ENCODE assay signal across 8 cellular contexts in the genomic region with DNA sequence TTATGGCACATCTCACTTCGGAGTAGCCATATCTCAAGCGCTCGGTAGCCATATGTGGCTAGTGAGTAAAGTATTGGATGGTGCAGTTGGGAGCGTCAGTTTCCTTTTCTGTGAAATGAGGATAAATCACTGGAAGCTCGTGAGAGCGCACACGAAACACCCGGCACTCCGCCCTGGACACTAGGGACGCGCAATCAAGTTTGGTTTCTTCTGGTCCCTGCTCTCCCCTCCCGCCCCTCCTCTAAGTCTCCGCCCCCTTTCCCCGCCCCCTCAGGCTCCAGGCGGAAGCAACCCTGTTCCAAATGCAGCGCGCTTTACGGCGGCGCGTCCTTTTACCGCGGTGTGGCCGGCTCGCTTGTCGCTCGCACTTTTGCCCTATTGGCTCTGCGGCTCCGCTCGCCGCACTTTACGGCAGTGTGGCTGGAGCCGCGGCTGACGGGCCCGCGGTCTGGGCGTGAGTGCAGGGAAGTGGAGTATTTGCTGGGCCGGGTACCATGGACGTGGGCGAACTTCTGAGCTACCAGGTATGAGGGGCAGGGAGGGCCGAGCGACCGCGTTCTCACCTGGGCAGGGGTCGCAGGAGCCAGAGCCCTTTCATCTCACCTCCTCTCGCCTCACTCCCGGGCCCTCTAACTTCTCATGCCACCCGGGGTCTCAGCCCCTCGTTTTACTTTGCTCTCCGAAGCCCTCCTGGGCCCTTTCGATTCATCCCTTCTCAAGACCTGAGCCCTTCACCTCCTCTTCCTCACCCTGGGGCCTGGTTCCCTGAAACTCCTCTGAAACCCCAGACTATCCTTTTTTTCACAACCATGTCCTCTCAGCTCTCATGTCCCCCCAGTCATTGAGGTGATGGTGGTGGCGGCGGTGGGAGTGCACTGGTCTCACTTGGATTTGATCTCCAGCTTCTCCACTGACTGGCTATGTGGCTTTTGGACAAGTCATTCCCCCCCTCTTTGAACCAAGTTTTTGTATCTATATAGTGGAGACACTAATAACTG. TPM values are rescaled to one million over a fixed set of nuclear protein-coding genes. Genes with fewer than 3 reads are reported as not detected.
DNase-seq lines count a peak whose midpoint lies in the region; ATAC-seq and FAIRE-seq lines count a peak whose summit lies in the region.

A gene with protein sequence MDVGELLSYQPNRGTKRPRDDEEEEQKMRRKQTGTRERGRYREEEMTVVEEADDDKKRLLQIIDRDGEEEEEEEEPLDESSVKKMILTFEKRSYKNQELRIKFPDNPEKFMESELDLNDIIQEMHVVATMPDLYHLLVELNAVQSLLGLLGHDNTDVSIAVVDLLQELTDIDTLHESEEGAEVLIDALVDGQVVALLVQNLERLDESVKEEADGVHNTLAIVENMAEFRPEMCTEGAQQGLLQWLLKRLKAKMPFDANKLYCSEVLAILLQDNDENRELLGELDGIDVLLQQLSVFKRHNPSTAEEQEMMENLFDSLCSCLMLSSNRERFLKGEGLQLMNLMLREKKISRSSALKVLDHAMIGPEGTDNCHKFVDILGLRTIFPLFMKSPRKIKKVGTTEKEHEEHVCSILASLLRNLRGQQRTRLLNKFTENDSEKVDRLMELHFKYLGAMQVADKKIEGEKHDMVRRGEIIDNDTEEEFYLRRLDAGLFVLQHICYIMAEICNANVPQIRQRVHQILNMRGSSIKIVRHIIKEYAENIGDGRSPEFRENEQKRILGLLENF (plus strand): TSS at position 402 of the 998 bp plus-strand sequence. CDS start 93 bp downstream, at position 495.

- H2BK12ac ChIP-seq in mesenchymal stem cell (ENCODE audit: low read length in 2 of 2): no peak within 1 kb of the TSS

- peaks cover 22% of the 10 kb centered on the region for H3K79me1 ChIP-seq in mesenchymal stem cell (replicated peaks; ENCODE audit: low read length, poor library complexity, severe bottlenecking)

- H3K4me3 ChIP-seq in mesenchymal stem cell (ENCODE audit: insufficient read depth in 1 of 2, low read depth in 1 of 2, low read length in 2 of 2): peak within 1 kb of the TSS; percentile 81 to 95

- H4K8ac ChIP-seq in mesenchymal stem cell (ENCODE audit: low read length): peak within 1 kb of the TSS; percentile 81

- H3K14ac ChIP-seq in mesenchymal stem cell (ENCODE audit: low read length in 2 of 2): no peak within 1 kb of the TSS

- no peak within 1 kb of the TSS for H3K27ac ChIP-seq in mesenchymal stem cell (ENCODE audit: low read length, poor library complexity, severe bottlenecking)

- ATAC-seq in GM21367 (IDR thresholded peaks at IDR 0.05; ENCODE audit: unreplicated experiment): peak; percentile 70
- peak; percentile 96 for ATAC-seq in effector memory CD8-positive, alpha-beta T cell (replicated peaks)

- peaks cover 23 to 35% of the 10 kb centered on the region in 2 donors for H3K4me1 Mint-ChIP-seq in effector memory CD8-positive, alpha-beta T cell (ENCODE audit: low read depth in 2 of 2)

- CTCF ChIA-PET in activated CD8-positive, alpha-beta memory T cell treated with anti-CD3 and anti-CD28 coated beads for 36 hours (lab: Charles Lee): interaction anchor here (0.6 kb wide), 1 partner anchor 1658 kb away, joined by 3 read pairs; no protein-coding TSS in a partner anchor

- no peak within 1 kb of the TSS for H4K91ac ChIP-seq in mesenchymal stem cell (ENCODE audit: low read length)

- peak within 1 kb of the TSS; percentile 73 for H3K4me2 ChIP-seq in mesenchymal stem cell (ENCODE audit: low read length, poor library complexity, severe bottlenecking)

- no peak within 1 kb of the TSS for H3K18ac ChIP-seq in mesenchymal stem cell (ENCODE audit: low read depth in 1 of 2, low read length in 2 of 2)

- H3K9me3 ChIP-seq in mesenchymal stem cell (ENCODE audit: control insufficient read depth, low read length): no peaks in the 10 kb centered on the region

- peak within 1 kb of the TSS in 1 of 2 experiments; percentile 24 for H3K4ac ChIP-seq in mesenchymal stem cell (ENCODE audit: low read depth in 1 of 2, low read length in 2 of 2)

- peak; percentile 99 for FAIRE-seq in HTR-8/SVneo (lab: Jason Lieb, UNC)

- H3K36me3 ChIP-seq in mesenchymal stem cell (ENCODE audit: control insufficient read depth in 1 of 2, insufficient read depth in 2 of 2, low read depth in 1 of 2, low read length in 2 of 2): peaks cover 0 to 4% of the 10 kb centered on the region in 2 experiments

- H2AFZ ChIP-seq in mesenchymal stem cell (ENCODE audit: low read depth, low read length): peak within 1 kb of the TSS; percentile 97

- no peaks in the 10 kb centered on the region for H3K9me3 Mint-ChIP-seq in effector memory CD8-positive, alpha-beta T cell

- H3K4me3 Mint-ChIP-seq in effector memory CD8-positive, alpha-beta T cell: peak within 1 kb of the TSS; percentile 94 to 99

- DNase-seq in COR-L47 (lab: John Stamatoyannopoulos, UW): peak; percentile 96
- DNase-seq in HTR-8/SVneo (ENCODE audit: insufficient read length, low spot score): peak; percentile 99
- DNase-seq in NOMO-1 treated with DMSO at 0.1 percent for 48 hours (lab: John Stamatoyannopoulos, UW; ENCODE audit: unreplicated experiment): peak; percentile 88
- peak; percentile 91 to 92 (median 92) for DNase-seq in effector memory CD8-positive, alpha-beta T cell
- DNase-seq in mesenchymal stem cell: peak; percentile 97
- DNase-seq in stimulated activated CD8-positive, alpha-beta memory T cell treated with anti-CD3 and anti-CD28 coated beads, Interleukin-12 subunit alpha, Interleukin-12 subunit beta, amount 100 ng/mL, for 24 hours (ENCODE audit: extremely low read depth): peak; percentile 91

- peak within 1 kb of the TSS; percentile 94 to 98 for H3K27ac Mint-ChIP-seq in effector memory CD8-positive, alpha-beta T cell

- POLR2A ChIA-PET in activated CD8-positive, alpha-beta memory T cell treated with anti-CD3 and anti-CD28 coated beads for 36 hours (lab: Charles Lee): interaction anchor here (0.7 kb wide), 1 partner anchor 71 kb away, joined by 3 read pairs; no protein-coding TSS in a partner anchor

- H2BK120ac ChIP-seq in mesenchymal stem cell (ENCODE audit: low read depth, low read length): no peak within 1 kb of the TSS

- peaks cover 13% of the 10 kb centered on the region for H3K36me3 Mint-ChIP-seq in effector memory CD8-positive, alpha-beta T cell (ENCODE audit: insufficient read depth)

- no peak within 1 kb of the TSS for H2BK5ac ChIP-seq in mesenchymal stem cell (ENCODE audit: low read depth, low read length, poor library complexity, severe bottlenecking)

- H2AK5ac ChIP-seq in mesenchymal stem cell (ENCODE audit: low read length, severe bottlenecking): no peak within 1 kb of the TSS

- H3K23ac ChIP-seq in mesenchymal stem cell (ENCODE audit: low read length in 2 of 2): no peak within 1 kb of the TSS

- H3K27me3 Mint-ChIP-seq in effector memory CD8-positive, alpha-beta T cell: peaks cover 17 to 22% of the 10 kb centered on the region in 2 donors

- peaks cover 0 to 12% of the 10 kb centered on the region in 2 experiments for H3K27me3 ChIP-seq in mesenchymal stem cell (ENCODE audit: control insufficient read depth in 1 of 2, insufficient read depth in 1 of 2, low read length in 2 of 2)

- WGBS in mesenchymal stem cell: 3% methylated on average over 41 of the region's 54 CpGs

- H2BK15ac ChIP-seq in mesenchymal stem cell (ENCODE audit: low read depth, poor library complexity, severe bottlenecking): peak within 1 kb of the TSS; percentile 26

- peak within 1 kb of the TSS; percentile 95 for H3K9ac ChIP-seq in mesenchymal stem cell (ENCODE audit: low read length)

- peaks cover 5% of the 10 kb centered on the region for H3K4me1 ChIP-seq in mesenchymal stem cell (ENCODE audit: control insufficient read depth, insufficient read depth, low read depth, low read length)

RNA-seq across cellular contexts. Expression of the gene that starts here (rescaled TPM):
- total RNA-seq in activated CD8-positive, alpha-beta memory T cell treated with anti-CD3 and anti-CD28 coated beads for 36 hours: 10 to 100 TPM; 97.6 to 97.8 TPM
- 60.8 TPM for polyA plus RNA-seq in mesenchymal stem cell (2013, experiment 1 of 2)
- 60.9 TPM for polyA plus RNA-seq in mesenchymal stem cell (2013, experiment 2 of 2)
